17 cellular contexts compared by ENCODE assay signal in the genomic region with DNA sequence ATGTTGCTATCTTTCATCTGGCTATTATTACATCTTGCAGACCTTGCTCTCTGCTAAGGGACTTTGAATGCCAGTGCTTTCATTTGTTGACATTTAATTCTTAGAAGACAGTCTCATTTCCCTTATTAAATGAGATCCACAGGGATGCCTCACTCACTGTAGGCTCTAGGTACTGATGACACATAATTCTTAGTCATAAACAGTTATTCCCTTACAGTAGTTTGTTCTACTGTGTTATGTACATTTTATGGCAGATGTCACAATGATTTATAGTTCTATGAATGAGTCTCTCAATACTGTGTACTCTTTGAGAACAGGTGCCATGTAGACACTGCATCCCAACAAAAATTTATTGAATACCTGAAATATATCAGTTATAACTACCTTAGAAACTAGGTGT.
A peak's percentile ranks its signal among the peaks of the same experiment; 100 is the strongest.
DNase-seq lines count a peak whose midpoint lies in the region; ATAC-seq and TF ChIP-seq lines count a peak whose summit lies in the region.
"Had no signal": no experiment of that assay in that cellular context is flagged by ENCODE, and none has a peak within 500 bp of the region (broad histone marks: within the 10 kb centered on the region; RNA-seq: fewer than 3 reads in every experiment).

No MANE protein-coding gene starts in this region.

- H3K4me3 ChIP-seq in WERI-Rb-1 (ENCODE audit: low read depth, low read length) = no peak overlapping the region
- H3K4me3 ChIP-seq: heart right ventricle, pancreas, spleen had no signal

- H3K9me3 ChIP-seq in WERI-Rb-1 (ENCODE audit: severe bottlenecking) = no peaks in the 10 kb centered on the region
- H3K9me3 ChIP-seq: heart right ventricle, pancreas, spleen had no signal

- no peak overlapping the region for H3K27ac ChIP-seq in RWPE1
- H3K27ac ChIP-seq in WERI-Rb-1 = no peak overlapping the region
- H3K27ac ChIP-seq: heart right ventricle, pancreas, spleen had no signal

- H3K36me3 ChIP-seq in WERI-Rb-1 = no peaks in the 10 kb centered on the region
- H3K36me3 ChIP-seq: heart right ventricle, pancreas, spleen had no signal

- ATAC-seq in left colon = peak; percentile 99
- ATAC-seq: heart right ventricle; pancreas; stimulated activated naive CD8-positive, alpha-beta T cell treated with anti-CD3 and anti-CD28 coated beads, Interleukin-15, amount 100 ng/mL, for 72 hours; WTC11 had no signal

- CTCF ChIA-PET in RWPE1 (lab: Yijun Ruan, JAX) = no interaction called here

- intact Hi-C loops in left colon (cut with DNase I, micrococcal nuclease) = no loop called here

- POLR2A ChIA-PET in RWPE1 (lab: Yijun Ruan, JAX; ENCODE audit: low non-redundant PET) = no interaction called here

- DNase-seq in DMS53 treated with DMSO at 0.1 percent for 48 hours (lab: John Stamatoyannopoulos, UW; ENCODE audit: unreplicated experiment) (peak; percentile 87), HT-29 (ENCODE audit: low spot score) (peak; percentile 57), RWPE1 (ENCODE audit: low spot score) (peak; percentile 86), left colon (no peak), WERI-Rb-1 (no peak), NK-92 (lab: John Stamatoyannopoulos, UW; ENCODE audit: unreplicated experiment) (no peak), NCI-H2171 treated with DMSO at 0.1 percent for 48 hours (lab: John Stamatoyannopoulos, UW) (no peak), G401 (ENCODE audit: low spot score) (no peak)
- DNase-seq: activated gamma-delta T cell treated with Interleukin-2 at 50 U/mL for 16 hours; aorta; cortex of kidney; GF-D8; heart right ventricle; pancreas; spleen; stimulated activated naive CD8-positive, alpha-beta T cell treated with anti-CD3 and anti-CD28 coated beads, Interleukin-15, amount 100 ng/mL, for 72 hours had no signal

- H3K27me3 ChIP-seq in WERI-Rb-1 (ENCODE audit: insufficient read depth, low read depth, severe bottlenecking) = peaks cover 17% of the 10 kb centered on the region
- H3K27me3 ChIP-seq: heart right ventricle, pancreas, spleen had no signal

- TF ChIP-seq CTCF in RWPE1 (conservative IDR thresholded peaks at IDR 0.05; ENCODE audit: low read depth) = no peak
- TF ChIP-seq CTCF in WERI-Rb-1 (IDR thresholded peaks at IDR 0.05; ENCODE audit: low read depth, low read length) = no peak

- in situ Hi-C loops in G401 (cut with HindIII; ENCODE audit: low sequenced_read_pairs) = no loop called here

Comparison
In these comparisons a context has a peak if more than half of its experiments do, and no peak if none do; other contexts are left out.
1. DNase-seq: peak in DMS53 treated with DMSO at 0.1 percent for 48 hours (single experiment), HT-29 (single experiment) and RWPE1 (single experiment); none in left colon (0 of 2), WERI-Rb-1 (single experiment), NK-92 (single experiment), NCI-H2171 treated with DMSO at 0.1 percent for 48 hours (single experiment) and G401 (single experiment).